In genomic region chr20:9999660-10000059, GRCh38 we compare ENCODE assay signal across 12 cellular contexts.
A peak's percentile ranks its signal among the peaks of the same experiment; 100 is the strongest.
DNase-seq lines count a peak whose midpoint lies in the region; ATAC-seq and TF ChIP-seq lines count a peak whose summit lies in the region.
"Had no signal": no experiment of that assay in that cellular context is flagged by ENCODE, and none has a peak within 500 bp of the region (broad histone marks: within the 10 kb centered on the region; RNA-seq: fewer than 3 reads in every experiment).

No MANE protein-coding gene starts in this region.

- CTCF ChIA-PET in RWPE1 (lab: Yijun Ruan, JAX), result no interaction called here

- TF ChIP-seq CTCF in RWPE1 (conservative IDR thresholded peaks at IDR 0.05; ENCODE audit: low read depth), result no peak

- no peak overlapping the region for H3K27ac ChIP-seq in RWPE1
- H3K27ac ChIP-seq: Peyer's patch, sigmoid colon, upper lobe of left lung, VCaP had no signal

- ATAC-seq in GM19452 (IDR thresholded peaks at IDR 0.05; ENCODE audit: unreplicated experiment) (peak; percentile 64), HG03565 (IDR thresholded peaks at IDR 0.05; ENCODE audit: unreplicated experiment) (peak; percentile 56)

- DNase-seq in SIG-M5 treated with dmso at 0.1 percent for 504 hours (lab: John Stamatoyannopoulos, UW; ENCODE audit: unreplicated experiment) (peak; percentile 91), pons (ENCODE audit: low spot score) (peak; percentile 59), GM19238 (ENCODE audit: insufficient read length, low spot score) (no peak), RWPE1 (ENCODE audit: low spot score) (no peak)
- DNase-seq in activated naive CD4-positive, alpha-beta T cell treated with anti-CD3 and anti-CD28 coated beads, Interleukin-2, amount 50 U/mL, for 16 hours, result no peak
- DNase-seq: NCI-H1105 treated with DMSO at 0.1 percent for 48 hours, Peyer's patch, sigmoid colon had no signal

- POLR2A ChIA-PET in RWPE1 (lab: Yijun Ruan, JAX; ENCODE audit: low non-redundant PET), result no interaction called here

Comparison
In these comparisons a context has a peak if more than half of its experiments do, and no peak if none do; other contexts are left out.
1. DNase-seq: peak in SIG-M5 treated with dmso at 0.1 percent for 504 hours (single experiment) and pons (single experiment); none in GM19238 (single experiment), RWPE1 (single experiment) and activated naive CD4-positive, alpha-beta T cell treated with anti-CD3 and anti-CD28 coated beads, Interleukin-2, amount 50 U/mL, for 16 hours (single experiment).